8 cellular contexts compared by ENCODE assay signal in the genomic region with DNA sequence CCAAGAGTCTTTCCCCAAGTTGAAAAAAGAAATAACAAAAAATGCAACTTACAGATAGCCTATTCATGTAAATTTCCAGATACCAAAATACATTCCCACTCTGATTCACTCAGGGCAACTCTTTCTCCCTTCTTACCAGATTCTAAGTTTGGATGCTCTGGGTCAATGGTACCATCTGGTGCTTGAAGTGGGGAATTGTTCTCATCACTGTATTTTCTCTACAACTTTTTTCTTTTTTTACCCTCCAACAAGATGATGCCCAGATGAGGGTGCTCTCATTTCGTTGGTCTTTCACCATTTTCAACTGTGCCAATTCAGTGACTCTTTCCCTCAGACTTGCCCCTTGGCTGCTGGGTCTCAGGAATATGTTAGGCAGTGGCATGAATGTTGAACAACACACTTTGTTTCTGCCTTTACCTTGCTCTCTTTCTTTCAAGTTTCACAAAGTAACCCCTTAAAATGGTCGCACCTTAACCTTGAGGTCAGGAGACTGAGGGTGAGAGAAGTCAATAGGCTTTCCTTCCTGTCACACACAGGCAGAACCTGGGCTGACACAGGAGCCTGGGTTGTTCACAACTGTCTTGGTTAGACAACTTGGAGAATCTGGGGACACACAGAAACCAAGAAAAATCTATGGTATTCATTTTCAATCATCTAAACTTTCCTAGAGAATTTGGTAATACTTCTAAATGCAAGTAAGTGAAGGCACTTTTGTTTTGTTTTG.
A peak's percentile ranks its signal among the peaks of the same experiment; 100 is the strongest.
DNase-seq lines count a peak whose midpoint lies in the region; ATAC-seq and TF ChIP-seq lines count a peak whose summit lies in the region.

No MANE protein-coding gene starts in this region.

- H3K36me3 ChIP-seq in thyroid gland, result no peaks in the 10 kb centered on the region

- no peak for ATAC-seq in HG03039 (IDR thresholded peaks at IDR 0.05; ENCODE audit: unreplicated experiment)
- ATAC-seq in HG02610 (IDR thresholded peaks at IDR 0.05; ENCODE audit: unreplicated experiment), result no peak

- no peaks in the 10 kb centered on the region for H3K27me3 ChIP-seq in thyroid gland

- TF ChIP-seq POLR2A in thyroid gland (IDR thresholded peaks at IDR 0.05), result no peak

- WGBS in thyroid gland, 2 donors, result 63 to 74% methylated on average over 2 of the region's 2 CpGs

- no peak overlapping the region for H3K4me3 ChIP-seq in thyroid gland (replicated peaks in 1 of 3)

- no peaks in the 10 kb centered on the region for H3K9me3 ChIP-seq in thyroid gland

- no peaks in the 10 kb centered on the region for H3K4me1 ChIP-seq in thyroid gland

- DNase-seq in AG20443 (ENCODE audit: low spot score), result peak; percentile 45
- peak; percentile 56 for DNase-seq in HT1080 (ENCODE audit: low read depth)
- DNase-seq in inferior parietal cortex (ENCODE audit: extremely low spot score), result peak; percentile 80
- no peak for DNase-seq in thyroid gland
- no peak for DNase-seq in DMS153 treated with DMSO at 0.1 percent for 48 hours (lab: John Stamatoyannopoulos, UW; ENCODE audit: unreplicated experiment)

- H3K27ac ChIP-seq in angular gyrus (ENCODE audit: low read depth, low read length) (peak overlapping the region; percentile 41), thyroid gland (no peak overlapping the region)

- no peak for TF ChIP-seq CTCF in thyroid gland (IDR thresholded peaks at IDR 0.05)

- intact Hi-C loops in thyroid gland (cut with DNase I), result no loop called here

Comparison
In these comparisons a context has a peak if more than half of its experiments do, and no peak if none do; other contexts are left out.
1. DNase-seq: peak in AG20443 (single experiment), HT1080 (single experiment) and inferior parietal cortex (single experiment); none in thyroid gland (0 of 2) and DMS153 treated with DMSO at 0.1 percent for 48 hours (single experiment).